ENCODE assay signal across 1 cellular context in genomic region chr19:43595999-43596841, GRCh38.
A peak's percentile ranks its signal among the peaks of the same experiment; 100 is the strongest.
TF ChIP-seq lines count a peak whose summit lies in the region.

Gene IRGQ (minus strand): TSS chr19:43596134. CDS start chr19:43595338, 796 bp downstream.
A gene with protein sequence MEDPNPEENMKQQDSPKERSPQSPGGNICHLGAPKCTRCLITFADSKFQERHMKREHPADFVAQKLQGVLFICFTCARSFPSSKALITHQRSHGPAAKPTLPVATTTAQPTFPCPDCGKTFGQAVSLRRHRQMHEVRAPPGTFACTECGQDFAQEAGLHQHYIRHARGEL (plus strand): TSS chr19:43596595. CDS start chr19:43597109, 514 bp downstream.

TF ChIP-seq in K562, 482 proteins besides CTCF, POLR2A, EP300 and RAD21 (continued from another document and continues in another):
- TF ChIP-seq AFF4 (CRISPR knock-in tag; IDR thresholded peaks at IDR 0.05): no peak
- peak; percentile 92 for TF ChIP-seq EP400 (IDR thresholded peaks at IDR 0.05)
- no peak for TF ChIP-seq IRF1 (CRISPR knock-in tag; IDR thresholded peaks at IDR 0.05; ENCODE audit: borderline replicate concordance)
- TF ChIP-seq RBM22 (IDR thresholded peaks at IDR 0.05; ENCODE audit: low read depth, low read length, poor library complexity, severe bottlenecking): no peak
- TF ChIP-seq MNT (conservative IDR thresholded peaks at IDR 0.05): peak; percentile 71 to 87
- TF ChIP-seq ZNF696 (CRISPR knock-in tag; conservative IDR thresholded peaks at IDR 0.05): no peak
- TF ChIP-seq POLR3A (IDR thresholded peaks at IDR 0.05; ENCODE audit: borderline replicate concordance, extremely low read depth, insufficient read depth, insufficient read length): no peak
- TF ChIP-seq ZNF239 (CRISPR knock-in tag; IDR thresholded peaks at IDR 0.05): peak; percentile 51; the same call in 1 of the 2 replicates
- no peak for TF ChIP-seq USF2 (CRISPR knock-in tag; IDR thresholded peaks at IDR 0.05)
- TF ChIP-seq HIVEP1 (CRISPR knock-in tag; IDR thresholded peaks at IDR 0.05): peak; percentile 49; the same call in 1 of the 2 replicates
- peak; percentile 66; the same call in 1 of the 2 replicates for TF ChIP-seq ERF (CRISPR knock-in tag; IDR thresholded peaks at IDR 0.05)
- TF ChIP-seq MECOM (CRISPR knock-in tag; IDR thresholded peaks at IDR 0.05): no peak
- TF ChIP-seq ZBTB2 (IDR thresholded peaks at IDR 0.05): peak; percentile 100
- no peak for TF ChIP-seq BRF1 (IDR thresholded peaks at IDR 0.05; ENCODE audit: borderline replicate concordance, extremely low read depth, insufficient read length)
- no peak for TF ChIP-seq E2F5 (CRISPR knock-in tag; IDR thresholded peaks at IDR 0.05)
- TF ChIP-seq TRIM28 (IDR thresholded peaks at IDR 0.05): 0 out of 2 replicates have a peak, but pooled peaks have one; percentile 42
- TF ChIP-seq KLF1 (tag; IDR thresholded peaks at IDR 0.05): peak; percentile 38; the same call in 1 of the 2 replicates
- TF ChIP-seq POLR2G (IDR thresholded peaks at IDR 0.05; ENCODE audit: low read depth, low read length): peak; percentile 78
- TF ChIP-seq, protein P1, sequence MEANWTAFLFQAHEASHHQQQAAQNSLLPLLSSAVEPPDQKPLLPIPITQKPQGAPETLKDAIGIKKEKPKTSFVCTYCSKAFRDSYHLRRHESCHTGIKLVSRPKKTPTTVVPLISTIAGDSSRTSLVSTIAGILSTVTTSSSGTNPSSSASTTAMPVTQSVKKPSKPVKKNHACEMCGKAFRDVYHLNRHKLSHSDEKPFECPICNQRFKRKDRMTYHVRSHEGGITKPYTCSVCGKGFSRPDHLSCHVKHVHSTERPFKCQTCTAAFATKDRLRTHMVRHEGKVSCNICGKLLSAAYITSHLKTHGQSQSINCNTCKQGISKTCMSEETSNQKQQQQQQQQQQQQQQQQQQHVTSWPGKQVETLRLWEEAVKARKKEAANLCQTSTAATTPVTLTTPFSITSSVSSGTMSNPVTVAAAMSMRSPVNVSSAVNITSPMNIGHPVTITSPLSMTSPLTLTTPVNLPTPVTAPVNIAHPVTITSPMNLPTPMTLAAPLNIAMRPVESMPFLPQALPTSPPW (CRISPR knock-in tag; IDR thresholded peaks at IDR 0.05): no peak; the same call in 1 of the 2 replicates
- TF ChIP-seq POLR3G (IDR thresholded peaks at IDR 0.05; ENCODE audit: extremely low read depth, insufficient read length, insufficient replicate concordance): no peak
- no peak for TF ChIP-seq ZNF146 (CRISPR knock-in tag; IDR thresholded peaks at IDR 0.05; ENCODE audit: unreplicated experiment)
- peak; percentile 49 for TF ChIP-seq TEAD4 (IDR thresholded peaks at IDR 0.05; ENCODE audit: low read length)
- TF ChIP-seq TEAD4 (CRISPR knock-in tag; IDR thresholded peaks at IDR 0.05; ENCODE audit: borderline replicate concordance): no peak
- peak; percentile 98 for TF ChIP-seq CREB1 (IDR thresholded peaks at IDR 0.05)
- TF ChIP-seq CREB1 (CRISPR knock-in tag; IDR thresholded peaks at IDR 0.05): peak; percentile 99
- TF ChIP-seq SNAPC5 (CRISPR knock-in tag; IDR thresholded peaks at IDR 0.05): no peak
- TF ChIP-seq, protein P2, sequence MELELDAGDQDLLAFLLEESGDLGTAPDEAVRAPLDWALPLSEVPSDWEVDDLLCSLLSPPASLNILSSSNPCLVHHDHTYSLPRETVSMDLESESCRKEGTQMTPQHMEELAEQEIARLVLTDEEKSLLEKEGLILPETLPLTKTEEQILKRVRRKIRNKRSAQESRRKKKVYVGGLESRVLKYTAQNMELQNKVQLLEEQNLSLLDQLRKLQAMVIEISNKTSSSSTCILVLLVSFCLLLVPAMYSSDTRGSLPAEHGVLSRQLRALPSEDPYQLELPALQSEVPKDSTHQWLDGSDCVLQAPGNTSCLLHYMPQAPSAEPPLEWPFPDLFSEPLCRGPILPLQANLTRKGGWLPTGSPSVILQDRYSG (tag; conservative IDR thresholded peaks at IDR 0.05; ENCODE audit: low read depth): no peak
- peak; percentile 73 for TF ChIP-seq TAF1 (IDR thresholded peaks at IDR 0.05; ENCODE audit: control insufficient read depth, extremely low read depth, insufficient read depth, low read length, severe bottlenecking)
- TF ChIP-seq ZNF584 (CRISPR knock-in tag; IDR thresholded peaks at IDR 0.05; ENCODE audit: low read depth): 0 out of 2 replicates have a peak, but pooled peaks have one; percentile 32
- TF ChIP-seq MIER1 (IDR thresholded peaks at IDR 0.05; ENCODE audit: low read depth): no peak
- TF ChIP-seq, protein P3, sequence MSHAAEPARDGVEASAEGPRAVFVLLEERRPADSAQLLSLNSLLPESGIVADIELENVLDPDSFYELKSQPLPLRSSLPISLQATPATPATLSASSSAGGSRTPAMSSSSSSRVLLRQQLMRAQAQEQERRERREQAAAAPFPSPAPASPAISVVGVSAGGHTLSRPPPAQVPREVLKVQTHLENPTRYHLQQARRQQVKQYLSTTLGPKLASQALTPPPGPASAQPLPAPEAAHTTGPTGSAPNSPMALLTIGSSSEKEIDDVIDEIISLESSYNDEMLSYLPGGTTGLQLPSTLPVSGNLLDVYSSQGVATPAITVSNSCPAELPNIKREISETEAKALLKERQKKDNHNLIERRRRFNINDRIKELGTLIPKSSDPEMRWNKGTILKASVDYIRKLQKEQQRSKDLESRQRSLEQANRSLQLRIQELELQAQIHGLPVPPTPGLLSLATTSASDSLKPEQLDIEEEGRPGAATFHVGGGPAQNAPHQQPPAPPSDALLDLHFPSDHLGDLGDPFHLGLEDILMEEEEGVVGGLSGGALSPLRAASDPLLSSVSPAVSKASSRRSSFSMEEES (CRISPR knock-in tag; IDR thresholded peaks at IDR 0.05): 0 out of 2 replicates have a peak, but pooled peaks have one; percentile 1
- TF ChIP-seq STAG1 (CRISPR knock-in tag; IDR thresholded peaks at IDR 0.05; ENCODE audit: borderline replicate concordance): no peak
- TF ChIP-seq HDAC8 (tag; IDR thresholded peaks at IDR 0.05): peak; percentile 49; the same call in 1 of the 2 replicates
- no peak for TF ChIP-seq RFX5 (IDR thresholded peaks at IDR 0.05; ENCODE audit: low read depth, low read length)
- peak; percentile 69; the same call in 1 of the 2 replicates for TF ChIP-seq ZNF589 (CRISPR knock-in tag; IDR thresholded peaks at IDR 0.05; ENCODE audit: low read depth)
- TF ChIP-seq NRF1 (conservative IDR thresholded peaks at IDR 0.05 in 1 of 2, IDR thresholded peaks at IDR 0.05 in 1 of 2): peak; percentile 100
- TF ChIP-seq, protein P4, sequence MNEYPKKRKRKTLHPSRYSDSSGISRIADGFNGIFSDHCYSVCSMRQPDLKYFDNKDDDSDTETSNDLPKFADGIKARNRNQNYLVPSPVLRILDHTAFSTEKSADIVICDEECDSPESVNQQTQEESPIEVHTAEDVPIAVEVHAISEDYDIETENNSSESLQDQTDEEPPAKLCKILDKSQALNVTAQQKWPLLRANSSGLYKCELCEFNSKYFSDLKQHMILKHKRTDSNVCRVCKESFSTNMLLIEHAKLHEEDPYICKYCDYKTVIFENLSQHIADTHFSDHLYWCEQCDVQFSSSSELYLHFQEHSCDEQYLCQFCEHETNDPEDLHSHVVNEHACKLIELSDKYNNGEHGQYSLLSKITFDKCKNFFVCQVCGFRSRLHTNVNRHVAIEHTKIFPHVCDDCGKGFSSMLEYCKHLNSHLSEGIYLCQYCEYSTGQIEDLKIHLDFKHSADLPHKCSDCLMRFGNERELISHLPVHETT (CRISPR knock-in tag; conservative IDR thresholded peaks at IDR 0.05 in 1 of 2, IDR thresholded peaks at IDR 0.05 in 1 of 2): peak in 1 of 2 experiments; percentile 98; a peak in 2 of 4 replicates
- TF ChIP-seq ZNF77 (CRISPR knock-in tag; IDR thresholded peaks at IDR 0.05): no peak
- no peak for TF ChIP-seq ZNF551 (CRISPR knock-in tag; IDR thresholded peaks at IDR 0.05)
- 0 out of 2 replicates have a peak, but pooled peaks have one; percentile 29 for TF ChIP-seq CBFB (CRISPR knock-in tag; IDR thresholded peaks at IDR 0.05)
